In the genomic region with DNA sequence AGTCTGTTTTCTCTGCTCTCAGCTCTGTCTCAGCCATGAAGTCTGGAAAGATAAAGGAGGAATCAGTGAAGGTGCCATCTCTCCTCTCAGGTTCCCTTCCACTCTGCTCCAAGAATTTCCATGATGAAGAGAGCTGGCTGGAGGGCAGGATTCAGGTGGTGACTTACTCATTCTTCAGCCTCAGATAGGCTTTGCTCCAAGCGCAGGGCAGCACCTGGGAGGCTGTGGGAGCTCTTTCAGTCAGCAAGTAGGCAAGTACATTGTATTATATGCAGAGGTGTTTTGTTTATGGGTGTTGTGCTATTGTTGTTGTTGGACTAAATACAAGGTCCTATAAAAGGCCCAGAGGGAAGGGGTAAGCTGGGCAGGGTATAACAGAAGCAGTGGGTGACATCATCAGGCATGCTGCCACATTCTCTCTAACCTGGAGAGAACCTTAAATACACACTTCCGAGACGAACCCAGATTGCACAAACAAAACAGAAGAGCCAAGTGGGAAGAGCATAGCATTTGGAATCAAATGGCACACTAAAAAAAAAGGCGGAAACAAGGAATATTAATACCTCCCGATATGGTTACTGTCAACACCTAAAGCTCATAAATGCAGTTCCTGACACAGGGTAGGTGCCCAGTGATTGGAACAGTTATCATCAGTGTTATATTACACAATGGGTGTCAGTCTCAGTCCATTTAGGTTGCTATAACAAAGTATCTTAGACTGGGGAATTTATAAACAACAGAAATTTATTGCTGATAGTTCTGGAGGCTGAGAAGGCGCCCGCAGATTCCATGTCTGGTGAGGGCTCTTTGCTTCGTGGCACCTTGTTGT, we compare ENCODE assay signal across 27 cellular contexts. TPM values are rescaled to one million over a fixed set of nuclear protein-coding genes. Genes with fewer than 3 reads are reported as not detected.
A peak's percentile ranks its signal among the peaks of the same experiment; 100 is the strongest.
DNase-seq lines count a peak whose midpoint lies in the region; ATAC-seq, FAIRE-seq and TF ChIP-seq lines count a peak whose summit lies in the region.
"Had no signal": no experiment of that assay in that cellular context is flagged by ENCODE, and none has a peak within 500 bp of the region (broad histone marks: within the 10 kb centered on the region; RNA-seq: fewer than 3 reads in every experiment).

No MANE protein-coding gene starts in this region.

- ATAC-seq in GM23338: no peak
- no peak for ATAC-seq in K562
- ATAC-seq in HG03139 (IDR thresholded peaks at IDR 0.05; ENCODE audit: unreplicated experiment): no peak
- no peak for ATAC-seq in GM18858 (IDR thresholded peaks at IDR 0.05; ENCODE audit: unreplicated experiment)
- ATAC-seq: A549; CD8-positive, alpha-beta T cell; HCT116; Right ventricle myocardium inferior; SK-N-SH treated with all-trans-retinoic acid at 6 μM for 48 hours; T-helper 17 cell had no signal

- H3K9ac ChIP-seq in K562 (ENCODE audit: insufficient read depth in 1 of 2, low read depth in 2 of 2, low read length in 2 of 2) (no peak overlapping the region), liver (ENCODE audit: low read depth in 1 of 2, low read length in 2 of 2) (no peak overlapping the region)
- H3K9ac ChIP-seq: KMS-11 had no signal

- H3F3A ChIP-seq in GM23338 (replicated peaks; ENCODE audit: low read depth): 0 out of 2 replicates have a peak, but pooled peaks cover 9% of the 10 kb centered on the region

- H3K4me1 ChIP-seq in GM23338 (ENCODE audit: insufficient read depth) (peaks cover 9% of the 10 kb centered on the region; the same call in 1 of the 2 replicates), K562 (replicated peaks in 1 of 2; ENCODE audit: control insufficient read depth in 2 of 2, insufficient read depth in 2 of 2, low read length in 2 of 2) (peaks cover 10 to 13% of the 10 kb centered on the region in 2 experiments; a peak in 4 of 5 replicates), liver (ENCODE audit: control insufficient read depth in 4 of 4, insufficient read depth in 4 of 4, low read length in 3 of 4) (peaks cover 0 to 5% (median 3%) of the 10 kb centered on the region in 4 donors)
- H3K4me1 ChIP-seq: SJCRH30 had no signal

- H3K4me3 ChIP-seq in GM23338: no peak overlapping the region
- H3K4me3 ChIP-seq in K562: no peak overlapping the region
- H3K4me3 ChIP-seq in liver (ENCODE audit: low read depth in 1 of 3, low read length in 3 of 3): no peak overlapping the region
- H3K4me3 ChIP-seq: A549, SJCRH30 had no signal

- H3K36me3 ChIP-seq in GM23338 (ENCODE audit: insufficient read depth) (no peaks in the 10 kb centered on the region), K562 (ENCODE audit: control insufficient read depth, insufficient read depth, low read length) (no peaks in the 10 kb centered on the region), liver (ENCODE audit: control insufficient read depth in 4 of 4, insufficient read depth in 3 of 4, low read depth in 1 of 4, low read length in 3 of 4) (no peaks in the 10 kb centered on the region)
- H3K36me3 ChIP-seq: SJCRH30 had no signal

- no peaks in the 10 kb centered on the region for H3K9me1 ChIP-seq in K562 (ENCODE audit: control insufficient read depth, insufficient read depth, low read length)

- H3K4me1 Mint-ChIP-seq in GM23338: peaks cover 10% of the 10 kb centered on the region
- H3K4me1 Mint-ChIP-seq: T-helper 17 cell had no signal

- POLR2A ChIA-PET in K562 (lab: Yijun Ruan, JAX): interaction anchor here (0.6 to 1.4 kb wide), 3 partner anchors 23 to 101 kb away, joined by 4 to 6 read pairs (median 4); no protein-coding TSS in a partner anchor

- H3K27me3 ChIP-seq in GM23338 (ENCODE audit: insufficient read depth) (no peaks in the 10 kb centered on the region), K562 (ENCODE audit: control insufficient read depth in 2 of 2, insufficient read depth in 2 of 2, low read length in 2 of 2) (peaks cover 0 to 18% of the 10 kb centered on the region in 2 experiments; a peak in 2 of 5 replicates), liver (ENCODE audit: control insufficient read depth in 4 of 4, insufficient read depth in 4 of 4, low read length in 3 of 4) (no peaks in the 10 kb centered on the region)
- H3K27me3 ChIP-seq: SJCRH30 had no signal

- in situ Hi-C loops in K562 (cut with MboI): no loop called here

- CTCF ChIA-PET in K562 (lab: Yijun Ruan, JAX; ENCODE audit: low intra/inter-chr PET ratio): no interaction called here

- intact Hi-C loops in K562 (cut with micrococcal nuclease): no loop called here

- WGBS in K562 (ENCODE audit: insufficient coverage, low coverage, missing lambda C conversion rate): 45% methylated on average over 8 of the region's 8 CpGs
- WGBS in liver: 80% methylated on average over 8 of the region's 8 CpGs

- H4K20me1 ChIP-seq in GM23338 (replicated peaks; ENCODE audit: insufficient read depth) (no peaks in the 10 kb centered on the region), K562 (replicated peaks; ENCODE audit: control insufficient read depth, insufficient read depth, low read length) (no peaks in the 10 kb centered on the region)

- H3K9me3 Mint-ChIP-seq in GM23338: no peaks in the 10 kb centered on the region; the same call in 2 of the 3 replicates
- H3K9me3 Mint-ChIP-seq: CD8-positive, alpha-beta T cell had no signal

- H3K36me3 Mint-ChIP-seq in GM23338 (ENCODE audit: low read depth): no peaks in the 10 kb centered on the region
- H3K36me3 Mint-ChIP-seq: CD8-positive, alpha-beta T cell had no signal

- FAIRE-seq in K562 (lab: Jason Lieb, UNC): no peak
- FAIRE-seq: A549, GM12891, GM19239 had no signal

- H3K27ac ChIP-seq in GM23338 (ENCODE audit: low read depth) (peak overlapping the region; percentile 39; the same call in 1 of the 2 replicates), K562 (ENCODE audit: extremely low read depth, low read depth, low read length) (no peak overlapping the region), liver (ENCODE audit: low read depth in 1 of 2, low read length in 2 of 2) (no peak overlapping the region)
- H3K27ac ChIP-seq: A549, KMS-11, SJCRH30 had no signal

- TF ChIP-seq EP300 in K562 (IDR thresholded peaks at IDR 0.05; ENCODE audit: low read length): no peak

- TF ChIP-seq POLR2A in K562 (conservative IDR thresholded peaks at IDR 0.05): no peak

- BruUV-seq in K562 (replicated peaks; lab: Mats Ljungman, UMichigan): no TSS peak

- H3K4me2 ChIP-seq in GM23338 (no peak overlapping the region), K562 (ENCODE audit: insufficient read depth, low read length) (no peak overlapping the region)
- H3K4me2 ChIP-seq: A549, KMS-11 had no signal

- no peak overlapping the region for H3K27ac Mint-ChIP-seq in GM23338
- H3K27ac Mint-ChIP-seq: CD8-positive, alpha-beta T cell; T-helper 17 cell had no signal

- no peak overlapping the region for H3K4me3 Mint-ChIP-seq in GM23338
- H3K4me3 Mint-ChIP-seq: CD8-positive, alpha-beta T cell; T-helper 17 cell had no signal

- no peaks in the 10 kb centered on the region for H3K79me2 ChIP-seq in GM23338 (replicated peaks; ENCODE audit: insufficient read depth)
- no peaks in the 10 kb centered on the region for H3K79me2 ChIP-seq in K562 (ENCODE audit: control insufficient read depth, insufficient read depth, low read length)

- H3K27me3 Mint-ChIP-seq in GM23338 (ENCODE audit: insufficient read depth, low read depth, poor library complexity): peaks cover 4% of the 10 kb centered on the region

- no peaks in the 10 kb centered on the region for H3K9me2 ChIP-seq in GM23338 (ENCODE audit: insufficient read depth)

- no peak overlapping the region for H2AFZ ChIP-seq in GM23338
- no peak overlapping the region for H2AFZ ChIP-seq in K562 (ENCODE audit: low read depth, low read length)

- TF ChIP-seq CTCF in GM23338 (conservative IDR thresholded peaks at IDR 0.05; ENCODE audit: low read depth in 2 of 2) (no peak), K562 (IDR thresholded peaks at IDR 0.05 in 2 of 3, conservative IDR thresholded peaks at IDR 0.05 in 1 of 3; ENCODE audit: insufficient read depth in 2 of 3, low read depth in 1 of 3, low read length in 3 of 3) (no peak), liver (IDR thresholded peaks at IDR 0.05; ENCODE audit: low read depth, low read length, missing input control) (no peak)

- TF ChIP-seq RAD21 in K562 (CRISPR knock-in tag; conservative IDR thresholded peaks at IDR 0.05 in 1 of 2, IDR thresholded peaks at IDR 0.05 in 1 of 2) (no peak), liver (IDR thresholded peaks at IDR 0.05) (no peak)

- no peaks in the 10 kb centered on the region for H3K9me3 ChIP-seq in K562 (replicated peaks; ENCODE audit: control insufficient read depth, insufficient read depth, low read depth, low read length)
- peaks cover 0 to 6% (median 0%) of the 10 kb centered on the region in 4 donors for H3K9me3 ChIP-seq in liver (ENCODE audit: control insufficient read depth in 4 of 4, low read length in 3 of 4)
- H3K9me3 ChIP-seq: A549, Caco-2, SJCRH30 had no signal

- DNase-seq in GM23338 (ENCODE audit: low spot score) (no peak), NCI-H2029 (lab: John Stamatoyannopoulos, UW) (peak; percentile 99), K562 (ENCODE audit: extremely low read depth in 1 of 4, low spot score in 3 of 4) (no peak)
- no peak for DNase-seq in activated CD4-positive, CD25-positive, alpha-beta regulatory T cell treated with anti-CD3 and anti-CD28 coated beads, Interleukin-2, amount 50 U/mL, for 72 hours
- no peak for DNase-seq in stimulated activated CD8-positive, alpha-beta memory T cell treated with anti-CD3 and anti-CD28 coated beads, Interleukin-4, amount 100 ng/mL, for 48 hours
- DNase-seq: Caco-2; CD8-positive, alpha-beta T cell; DMS79 treated with DMSO at 0.1 percent for 48 hours; GF-D8; IMR-90; NCI-H1092; NCI-H1417 treated with DMSO at 0.1 percent for 48 hours; NCI-H187; NCI-H510A treated with DMSO at 0.1 percent for 48 hours; NCI-H774; SJCRH30; T-helper 17 cell had no signal

RNA-seq across cellular contexts. Expression of gene PSMG4, which starts 14.5 kb away (rescaled TPM):
- total RNA-seq in GM23338 (2014; rRNA removed; shearing (Covaris generic)): 30.6 and 37.2 TPM in 2 replicates
- polyA plus RNA-seq in GM23338 (2016; fragmentation: Nextera tagmentation; extraction: Ambion mirVana): 168 and 180 TPM in 2 replicates
- 101 and 118 TPM in 2 replicates for total RNA-seq in K562 (2011; cell fraction: chromatin; rRNA removed; ENCODE audit: low replicate concordance)
- 85.9 and 99.7 TPM in 2 replicates for total RNA-seq in K562 (2011; cell fraction: nucleolus; rRNA removed)
- 97.7 and 105 TPM in 2 replicates for total RNA-seq in K562 (2011; cell fraction: nucleoplasm; rRNA removed)
- 123 and 126 TPM in 2 replicates for total RNA-seq in K562 (2014; rRNA removed)
- 41.4 and 42.7 TPM in 2 replicates for total RNA-seq in K562 (2014; rRNA removed; fragmentation: Illumina TruSeq; extraction: Trizol)
- 52.0 and 56.4 TPM in 2 replicates for total RNA-seq in K562 (2015; rRNA removed; fragmentation: Illumina TruSeq; extraction: Trizol)
- total RNA-seq in K562 (2021): 74.4 and 81.6 TPM in 2 replicates
- polyA plus RNA-seq in K562 (2011; rRNA removed): 62.2 and 64.5 TPM in 2 replicates
- polyA plus RNA-seq in K562 (2011; cell fraction: cytosol; rRNA removed): 83.4 and 238 TPM in 2 replicates
- 74.0 and 91.4 TPM in 2 replicates for polyA plus RNA-seq in K562 (2011; cell fraction: nucleus; rRNA removed)
- 79.5 and 80.8 TPM in 2 replicates for polyA plus RNA-seq in K562 (2012)
- polyA plus RNA-seq in K562 (2014; fragmentation: Illumina TruSeq; extraction: Trizol): 29.0 and 49.1 TPM in 2 replicates
- 10 to 100 TPM; 12.9 to 19.4 TPM for polyA plus RNA-seq in K562 (2014; fragmentation: Nextera tagmentation; extraction: Ambion mirVana)
- polyA plus RNA-seq in K562 (2014; rRNA removed): 165 and 185 TPM in 2 replicates
- 30.7 and 32.6 TPM in 2 replicates for polyA minus RNA-seq in K562 (2011; rRNA and poly(A)+ RNA removed)
- polyA minus RNA-seq in K562 (2011; cell fraction: cytosol; rRNA and poly(A)+ RNA removed): 14.1 and 15.7 TPM in 2 replicates
- 39.4 and 48.7 TPM in 2 replicates for polyA minus RNA-seq in K562 (2011; cell fraction: nucleus; rRNA and poly(A)+ RNA removed)
- 10 to 100 TPM; 10.7 to 12.0 TPM for total RNA-seq in liver
- 10 to 100 TPM; 18.1 to 28.5 TPM for polyA plus RNA-seq in liver

RNA-seq across cellular contexts. Expression of gene TUBB2B, which starts 16.8 kb away (rescaled TPM):
- 794 and 802 TPM in 2 replicates for total RNA-seq in GM23338 (2014; rRNA removed; shearing (Covaris generic))
- 355 and 376 TPM in 2 replicates for polyA plus RNA-seq in GM23338 (2016; fragmentation: Nextera tagmentation; extraction: Ambion mirVana)
- 1.7 and 4.6 TPM in 2 replicates for total RNA-seq in K562 (2011; cell fraction: chromatin; rRNA removed; ENCODE audit: low replicate concordance)
- total RNA-seq in K562 (2011; cell fraction: nucleolus; rRNA removed): 5.0 and 6.5 TPM in 2 replicates
- total RNA-seq in K562 (2011; cell fraction: nucleoplasm; rRNA removed): 3.4 and 3.9 TPM in 2 replicates
- 6.4 and 7.3 TPM in 2 replicates for total RNA-seq in K562 (2014; rRNA removed)
- 1.6 and 2.3 TPM in 2 replicates for total RNA-seq in K562 (2014; rRNA removed; fragmentation: Illumina TruSeq; extraction: Trizol)
- 3.3 and 3.8 TPM in 2 replicates for total RNA-seq in K562 (2015; rRNA removed; fragmentation: Illumina TruSeq; extraction: Trizol)
- total RNA-seq in K562 (2021): 5.1 and 5.8 TPM in 2 replicates
- polyA plus RNA-seq in K562 (2011; rRNA removed): 9.7 and 14.5 TPM in 2 replicates
- 18.8 and 24.4 TPM in 2 replicates for polyA plus RNA-seq in K562 (2011; cell fraction: cytosol; rRNA removed)
- polyA plus RNA-seq in K562 (2011; cell fraction: nucleus; rRNA removed): 5.8 and 7.2 TPM in 2 replicates
- 9.9 and 11.3 TPM in 2 replicates for polyA plus RNA-seq in K562 (2012)
- 4.6 and 9.1 TPM in 2 replicates for polyA plus RNA-seq in K562 (2014; fragmentation: Illumina TruSeq; extraction: Trizol)
- polyA plus RNA-seq in K562 (2014; fragmentation: Nextera tagmentation; extraction: Ambion mirVana): under 1 TPM; 0.11 to 0.18 TPM
- polyA plus RNA-seq in K562 (2014; rRNA removed): 6.1 and 7.0 TPM in 2 replicates
- polyA minus RNA-seq in K562 (2011; rRNA and poly(A)+ RNA removed): 5.1 and 6.2 TPM in 2 replicates
- polyA minus RNA-seq in K562 (2011; cell fraction: cytosol; rRNA and poly(A)+ RNA removed): 7.5 and 11.3 TPM in 2 replicates
- polyA minus RNA-seq in K562 (2011; cell fraction: nucleus; rRNA and poly(A)+ RNA removed): 2.7 and 6.1 TPM in 2 replicates
- total RNA-seq in liver: 1 to 10 TPM; 2.1 to 4.6 TPM
- 1 to 10 TPM in 1 of 2 donors, under 1 TPM in 1; 0.22 to 4.3 TPM for polyA plus RNA-seq in liver

Comparison
In these comparisons a context has a peak if more than half of its experiments do, and no peak if none do; other contexts are left out.
1. RNA of gene TUBB2B, which starts 16.8 kb away (total RNA-seq): 794 to 802 TPM in GM23338; 1.6 to 7.3 TPM in K562 and 2.1 to 4.6 TPM in liver; every median in the first group is over 10 times any median in the second.